In genomic region chr18:75727479-75727878, GRCh38 we compare ENCODE assay signal across 1 cellular context.
TF ChIP-seq lines count a peak whose summit lies in the region.

No MANE protein-coding gene starts in this region.

TF ChIP-seq in WTC11, 78 proteins besides CTCF, POLR2A, EP300 and RAD21 (continued from another document):
- TF ChIP-seq, protein P1, sequence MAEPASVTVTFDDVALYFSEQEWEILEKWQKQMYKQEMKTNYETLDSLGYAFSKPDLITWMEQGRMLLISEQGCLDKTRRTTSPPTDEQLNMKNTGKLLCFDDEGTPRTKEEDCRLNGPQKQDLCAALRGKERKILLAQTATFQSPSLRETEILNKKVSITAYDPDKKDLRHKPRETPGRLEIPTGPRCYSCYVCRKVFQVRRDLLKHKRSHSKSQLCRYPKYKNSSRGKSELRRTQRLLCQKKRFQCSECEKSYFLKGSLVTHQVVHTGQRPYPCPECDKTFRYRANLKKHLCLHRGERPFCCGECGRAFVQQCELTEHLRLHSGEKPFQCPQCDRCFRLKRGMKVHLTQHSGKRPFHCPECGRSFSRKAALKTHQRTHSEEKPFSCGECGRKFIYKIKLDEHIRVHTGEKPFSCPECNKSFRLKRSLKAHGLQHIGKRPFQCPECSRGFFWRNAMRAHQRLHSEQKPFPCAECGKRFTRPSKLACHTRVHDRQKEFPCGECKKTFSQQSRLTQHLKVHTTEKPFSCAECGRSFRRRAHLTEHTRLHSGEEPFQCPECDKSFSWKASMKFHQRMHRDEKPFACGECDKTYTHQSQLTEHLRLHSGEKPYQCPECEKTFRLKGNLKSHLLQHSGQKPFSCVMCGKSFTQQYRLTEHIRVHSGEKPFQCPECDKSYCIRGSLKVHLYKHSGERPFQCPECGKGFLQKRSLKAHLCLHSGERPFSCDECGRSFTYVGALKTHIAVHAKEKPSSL (CRISPR knock-in tag; conservative IDR thresholded peaks at IDR 0.05), result no peak
- TF ChIP-seq ARID4B (CRISPR knock-in tag; IDR thresholded peaks at IDR 0.05; ENCODE audit: borderline replicate concordance), result no peak
- TF ChIP-seq GRHL2 (CRISPR knock-in tag; IDR thresholded peaks at IDR 0.05; ENCODE audit: insufficient replicate concordance, severe bottlenecking), result no peak
- TF ChIP-seq, protein P2, sequence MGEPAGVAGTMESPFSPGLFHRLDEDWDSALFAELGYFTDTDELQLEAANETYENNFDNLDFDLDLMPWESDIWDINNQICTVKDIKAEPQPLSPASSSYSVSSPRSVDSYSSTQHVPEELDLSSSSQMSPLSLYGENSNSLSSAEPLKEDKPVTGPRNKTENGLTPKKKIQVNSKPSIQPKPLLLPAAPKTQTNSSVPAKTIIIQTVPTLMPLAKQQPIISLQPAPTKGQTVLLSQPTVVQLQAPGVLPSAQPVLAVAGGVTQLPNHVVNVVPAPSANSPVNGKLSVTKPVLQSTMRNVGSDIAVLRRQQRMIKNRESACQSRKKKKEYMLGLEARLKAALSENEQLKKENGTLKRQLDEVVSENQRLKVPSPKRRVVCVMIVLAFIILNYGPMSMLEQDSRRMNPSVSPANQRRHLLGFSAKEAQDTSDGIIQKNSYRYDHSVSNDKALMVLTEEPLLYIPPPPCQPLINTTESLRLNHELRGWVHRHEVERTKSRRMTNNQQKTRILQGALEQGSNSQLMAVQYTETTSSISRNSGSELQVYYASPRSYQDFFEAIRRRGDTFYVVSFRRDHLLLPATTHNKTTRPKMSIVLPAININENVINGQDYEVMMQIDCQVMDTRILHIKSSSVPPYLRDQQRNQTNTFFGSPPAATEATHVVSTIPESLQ (CRISPR knock-in tag; IDR thresholded peaks at IDR 0.05), result no peak
- 0 out of 2 replicates have a peak, but pooled peaks have one; percentile 57 for TF ChIP-seq FOXK1 (CRISPR knock-in tag; IDR thresholded peaks at IDR 0.05)
- TF ChIP-seq ZNF396 (CRISPR knock-in tag; IDR thresholded peaks at IDR 0.05; ENCODE audit: borderline replicate concordance), result no peak
- TF ChIP-seq, protein P3, sequence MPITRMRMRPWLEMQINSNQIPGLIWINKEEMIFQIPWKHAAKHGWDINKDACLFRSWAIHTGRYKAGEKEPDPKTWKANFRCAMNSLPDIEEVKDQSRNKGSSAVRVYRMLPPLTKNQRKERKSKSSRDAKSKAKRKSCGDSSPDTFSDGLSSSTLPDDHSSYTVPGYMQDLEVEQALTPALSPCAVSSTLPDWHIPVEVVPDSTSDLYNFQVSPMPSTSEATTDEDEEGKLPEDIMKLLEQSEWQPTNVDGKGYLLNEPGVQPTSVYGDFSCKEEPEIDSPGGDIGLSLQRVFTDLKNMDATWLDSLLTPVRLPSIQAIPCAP (CRISPR knock-in tag; IDR thresholded peaks at IDR 0.05), result no peak
- peak; percentile 84 for TF ChIP-seq ZNF121 (CRISPR knock-in tag; IDR thresholded peaks at IDR 0.05)
- no peak for TF ChIP-seq ATF3 (CRISPR knock-in tag; conservative IDR thresholded peaks at IDR 0.05)
TF ChIP-seq in WTC11: peak in this region for 3.
